ENCODE assay signal across 16 cellular contexts in genomic region chr22:24481641-24482040, GRCh38. TPM values are rescaled to one million over a fixed set of nuclear protein-coding genes. Genes with fewer than 3 reads are reported as not detected.
A peak's percentile ranks its signal among the peaks of the same experiment; 100 is the strongest.
DNase-seq lines count a peak whose midpoint lies in the region; FAIRE-seq and TF ChIP-seq lines count a peak whose summit lies in the region.
"Had no signal": no experiment of that assay in that cellular context is flagged by ENCODE, and none has a peak within 500 bp of the region (broad histone marks: within the 10 kb centered on the region; RNA-seq: fewer than 3 reads in every experiment).

No MANE protein-coding gene starts in this region.

- peaks cover 54% of the 10 kb centered on the region for H3K4me1 ChIP-seq in A673 (ENCODE audit: insufficient read depth, low read length, poor library complexity, severe bottlenecking)
- no peaks in the 10 kb centered on the region for H3K4me1 ChIP-seq in NT2/D1 (ENCODE audit: insufficient read depth, insufficient read length)
- H3K4me1 ChIP-seq in kidney (ENCODE audit: control insufficient read depth in 1 of 2, insufficient read depth in 1 of 2, low read depth in 1 of 2, low read length in 2 of 2), result peaks cover 6 to 22% of the 10 kb centered on the region in 2 donors
- H3K4me1 ChIP-seq: HAP-1 had no signal

- H3K4me1 Mint-ChIP-seq in nephron progenitor cell, result peaks cover 4% of the 10 kb centered on the region

- no peaks in the 10 kb centered on the region for H3K9me3 ChIP-seq in A673 (ENCODE audit: low read depth, low read length, poor library complexity, severe bottlenecking)
- H3K9me3 ChIP-seq in NT2/D1 (ENCODE audit: insufficient read depth, low read length), result no peaks in the 10 kb centered on the region
- H3K9me3 ChIP-seq in kidney (ENCODE audit: control insufficient read depth in 1 of 2, low read length in 2 of 2), result no peaks in the 10 kb centered on the region
- H3K9me3 ChIP-seq: HAP-1 had no signal

- POLR2A ChIA-PET in A673 (lab: Charles Lee; ENCODE audit: low non-redundant PET) (no interaction called here), RWPE1 (lab: Yijun Ruan, JAX; ENCODE audit: low non-redundant PET) (no interaction called here)

- CTCF ChIA-PET in A673 (lab: Charles Lee) (interaction anchor here (0.6 to 0.9 kb wide), 2 partner anchors 15 to 58 kb away, joined by 3 read pairs; no protein-coding TSS in a partner anchor), RWPE1 (lab: Yijun Ruan, JAX) (no interaction called here)

- H3K4me3 Mint-ChIP-seq in nephron progenitor cell, result no peak overlapping the region
- H3K4me3 Mint-ChIP-seq: T-cell had no signal

- no peak overlapping the region for H3K9ac ChIP-seq in NT2/D1 (ENCODE audit: insufficient read length, low read depth)
- no peak overlapping the region for H3K9ac ChIP-seq in kidney (ENCODE audit: low read length in 2 of 2)

- FAIRE-seq in D721Med (lab: Jason Lieb, UNC) (peak; percentile 87), kidney (lab: Jason Lieb, UNC) (peak; percentile 49)
- FAIRE-seq: G401.6, K562 had no signal

- H3K4me3 ChIP-seq in A673 (ENCODE audit: low read depth, low read length, poor library complexity, severe bottlenecking), result no peak overlapping the region
- H3K4me3 ChIP-seq in NT2/D1 (ENCODE audit: insufficient read length, low read depth), result no peak overlapping the region
- no peak overlapping the region for H3K4me3 ChIP-seq in kidney (ENCODE audit: low read length in 2 of 2)
- H3K4me3 ChIP-seq: HAP-1, K562 had no signal

- no peak overlapping the region for H3K27ac Mint-ChIP-seq in nephron progenitor cell
- H3K27ac Mint-ChIP-seq: T-cell had no signal

- H3K36me3 ChIP-seq in A673 (ENCODE audit: insufficient read depth, low read length, poor library complexity, severe bottlenecking) (no peaks in the 10 kb centered on the region), NT2/D1 (ENCODE audit: insufficient read depth, insufficient read length, low read length) (no peaks in the 10 kb centered on the region), kidney (ENCODE audit: control insufficient read depth in 1 of 2, insufficient read depth in 2 of 2, low read length in 2 of 2) (no peaks in the 10 kb centered on the region)
- H3K36me3 ChIP-seq: HAP-1 had no signal

- peaks cover 27% of the 10 kb centered on the region for H3K27me3 Mint-ChIP-seq in nephron progenitor cell (ENCODE audit: low read depth, poor library complexity)
- H3K27me3 Mint-ChIP-seq: T-cell had no signal

- intact Hi-C loops in A673 (cut with micrococcal nuclease; ENCODE audit: unreplicated experiment), result loop anchor here (2.0 kb wide), 1 partner anchor 31 kb away; no protein-coding TSS in a partner anchor
- intact Hi-C loops in kidney (cut with DNase I), result no loop called here

- no peaks in the 10 kb centered on the region for H3K36me3 Mint-ChIP-seq in nephron progenitor cell (ENCODE audit: low read depth)
- H3K36me3 Mint-ChIP-seq: T-cell had no signal

- H3K27ac ChIP-seq in A673 (ENCODE audit: low read depth, low read length, poor library complexity, severe bottlenecking) (peak overlapping the region; percentile 70), kidney (ENCODE audit: low read depth in 2 of 2, low read length in 2 of 2) (peak overlapping the region in 1 of 2 donors; percentile 7), RWPE1 (no peak overlapping the region)

- peaks cover 4% of the 10 kb centered on the region for H3K9me3 Mint-ChIP-seq in nephron progenitor cell
- H3K9me3 Mint-ChIP-seq: T-cell had no signal

- DNase-seq in A673 (ENCODE audit: low spot score) (peak; percentile 21), D721Med (ENCODE audit: insufficient read length, low spot score) (no peak), NT2/D1 (ENCODE audit: low read depth, low spot score) (peak; percentile 20), kidney (no peak), RWPE1 (ENCODE audit: low spot score) (no peak), nephron progenitor cell (no peak), GM19238 (ENCODE audit: insufficient read length, low spot score) (no peak), NCI-H1092 (lab: John Stamatoyannopoulos, UW) (no peak)
- DNase-seq: DMS 273 treated with DMSO at 0.1 percent for 48 hours, NCI-H146, NCI-H446 treated with DMSO at 0.1 percent for 48 hours, T-cell had no signal

- no TSS peak for BruUV-seq in A673 (replicated peaks; lab: Mats Ljungman, UMichigan)

- TF ChIP-seq CTCF in A673 (conservative IDR thresholded peaks at IDR 0.05; ENCODE audit: low read depth, low read length) (no peak), D721Med (IDR thresholded peaks at IDR 0.05; ENCODE audit: insufficient read depth, missing control alignments) (no peak), kidney (IDR thresholded peaks at IDR 0.05; ENCODE audit: borderline replicate concordance, extremely low read depth, insufficient read depth) (no peak), RWPE1 (conservative IDR thresholded peaks at IDR 0.05; ENCODE audit: low read depth) (no peak), nephron progenitor cell (IDR thresholded peaks at IDR 0.05) (no peak)

- H3K27me3 ChIP-seq in A673 (replicated peaks; ENCODE audit: insufficient read depth, low read depth, low read length, poor library complexity) (no peaks in the 10 kb centered on the region), NT2/D1 (ENCODE audit: insufficient read depth, insufficient read length) (no peaks in the 10 kb centered on the region)

RNA-seq across cellular contexts. Expression of gene UPB1, which starts 13.5 kb away (rescaled TPM):
- total RNA-seq in A673 (2021) (0.11 and 0.35 TPM in 2 replicates), kidney (1.0 TPM)
- polyA plus RNA-seq in kidney (ENCODE audit: insufficient read depth, low read depth, low replicate concordance), result 64.6 TPM
- polyA plus RNA-seq: AG04450 had no signal

RNA-seq across cellular contexts. Expression of gene ADORA2A, which starts 54.2 kb away (rescaled TPM):
- 9.6 and 10.9 TPM in 2 replicates for total RNA-seq in A673 (2021)
- total RNA-seq in kidney, result 6.9 TPM
- 6.1 TPM for polyA plus RNA-seq in kidney (ENCODE audit: insufficient read depth, low read depth, low replicate concordance)

Comparison
In these comparisons a context has a peak if more than half of its experiments do, and no peak if none do; other contexts are left out.
1. DNase-seq: peak in A673 (single experiment) and NT2/D1 (single experiment); none in D721Med (single experiment), kidney (single experiment), RWPE1 (single experiment), nephron progenitor cell (single experiment), GM19238 (single experiment) and NCI-H1092 (single experiment).